29 cellular contexts compared by ENCODE assay signal in genomic region chr7:150333659-150334058, GRCh38. TPM values are rescaled to one million over a fixed set of nuclear protein-coding genes. Genes with fewer than 3 reads are reported as not detected.
"Had no signal": no experiment of that assay in that cellular context is flagged by ENCODE, and none has a peak within 500 bp of the region (broad histone marks: within the 10 kb centered on the region; RNA-seq: fewer than 3 reads in every experiment).

No MANE protein-coding gene starts in this region.

- H3K27me3 Mint-ChIP-seq: activated CD4-positive, alpha-beta T cell treated with anti-CD3 and anti-CD28 coated beads for 36 hours; activated naive CD8-positive, alpha-beta T cell; naive thymus-derived CD4-positive, alpha-beta T cell; T-helper 17 cell had no signal

- ATAC-seq: activated CD4-positive, alpha-beta T cell treated with anti-CD3 and anti-CD28 coated beads for 36 hours; activated T-cell treated with anti-CD3 and anti-CD28 coated beads, Interleukin-2, amount 50 U/mL, for 72 hours; heart right ventricle; left ventricle myocardium superior; naive thymus-derived CD4-positive, alpha-beta T cell; pancreas; psoas muscle; T-helper 17 cell had no signal

- H3K27ac Mint-ChIP-seq: activated CD4-positive, alpha-beta T cell treated with anti-CD3 and anti-CD28 coated beads for 36 hours; activated naive CD8-positive, alpha-beta T cell; activated T-cell treated with anti-CD3 and anti-CD28 coated beads, Interleukin-2, amount 50 U/mL, for 72 hours; mesothelial cell of epicardium had no signal

- H3K4me1 Mint-ChIP-seq: activated CD4-positive, alpha-beta T cell treated with anti-CD3 and anti-CD28 coated beads for 36 hours had no signal

- H3K9me3 ChIP-seq: esophagus squamous epithelium, heart right ventricle, pancreas, psoas muscle, right atrium auricular region, testis, transverse colon had no signal

- H3K27ac ChIP-seq: epithelial cell of prostate, heart right ventricle, psoas muscle, right atrium auricular region, testis had no signal

- H3K36me3 ChIP-seq: pancreas, right atrium auricular region, transverse colon had no signal

- H3K4me1 ChIP-seq: psoas muscle had no signal

- DNase-seq: activated CD4-positive, alpha-beta T cell treated with anti-CD3 and anti-CD28 coated beads for 36 hours; activated CD4-positive, alpha-beta T cell treated with anti-CD3 and anti-CD28 coated beads, Interleukin-2, amount 50 U/mL, for 4 hours; activated effector memory CD4-positive, alpha-beta T cell treated with Interleukin-2 at 50 U/mL for 16 hours; activated naive CD4-positive, alpha-beta T cell treated with Interleukin-2 at 50 U/mL for 16 hours; activated T-cell treated with anti-CD3 and anti-CD28 coated beads for 4 hours; activated T-cell treated with anti-CD3 and anti-CD28 coated beads, Interleukin-2, amount 50 U/mL, for 72 hours; anterior cingulate cortex; dermis blood vessel endothelial cell; effector CD4-positive, alpha-beta T cell; esophagus squamous epithelium; foreskin melanocyte; heart right ventricle; left ventricle myocardium superior; naive thymus-derived CD4-positive, alpha-beta T cell; nucleus accumbens; pancreas; psoas muscle; stimulated activated CD4-positive, alpha-beta T cell treated with anti-CD3 and anti-CD28 coated beads, Interleukin-2, amount 100 ng/mL, for 48 hours; stimulated activated naive CD4-positive, alpha-beta T cell treated with Interleukin-2 at 50 U/mL for 16 hours; T-helper 17 cell; T1000; testis; transverse colon had no signal

- H3K27me3 ChIP-seq: esophagus squamous epithelium, heart right ventricle, pancreas, right atrium auricular region, testis, transverse colon had no signal

- H3K4me3 ChIP-seq: esophagus squamous epithelium, heart right ventricle, pancreas, psoas muscle, right atrium auricular region, testis, transverse colon had no signal

- H3K36me3 Mint-ChIP-seq: mesothelial cell of epicardium had no signal

- H3K9me3 Mint-ChIP-seq: activated T-cell treated with anti-CD3 and anti-CD28 coated beads, Interleukin-2, amount 50 U/mL, for 72 hours; mesothelial cell of epicardium had no signal

- H3K4me3 Mint-ChIP-seq: activated CD4-positive, alpha-beta T cell treated with anti-CD3 and anti-CD28 coated beads for 36 hours; activated naive CD8-positive, alpha-beta T cell; activated T-cell treated with anti-CD3 and anti-CD28 coated beads, Interleukin-2, amount 50 U/mL, for 72 hours; mesothelial cell of epicardium; naive thymus-derived CD4-positive, alpha-beta T cell; T-helper 17 cell had no signal

RNA-seq across cellular contexts. Expression of gene RARRES2, which starts 7.8 kb away (rescaled TPM):
- total RNA-seq: activated CD4-positive, alpha-beta T cell treated with anti-CD3 and anti-CD28 coated beads for 36 hours; activated T-cell treated with anti-CD3 and anti-CD28 coated beads, Interleukin-2, amount 50 U/mL, for 72 hours; glomerular endothelial cell; T-helper 17 cell had no signal
- polyA plus RNA-seq: naive thymus-derived CD4-positive, alpha-beta T cell had no signal

RNA-seq across cellular contexts. Expression of gene ACTR3C, which starts 10.3 kb away (rescaled TPM):
- polyA plus RNA-seq: neural cell had no signal
